In genomic region chrX:48897157-48897620, GRCh38 we compare ENCODE assay signal across 1 cellular context.
TF ChIP-seq lines count a peak whose summit lies in the region.

No MANE protein-coding gene starts in this region.

TF ChIP-seq in IMR-90, 13 proteins besides CTCF, POLR2A, EP300 and RAD21:
- 0 out of 2 replicates have a peak, but pooled peaks have one; percentile 51 for TF ChIP-seq CHD1 (IDR thresholded peaks at IDR 0.05; ENCODE audit: low read depth, low read length)
- TF ChIP-seq BHLHE40 (IDR thresholded peaks at IDR 0.05; ENCODE audit: low read depth, low read length) = peak; percentile 68
- no peak for TF ChIP-seq USF2 (IDR thresholded peaks at IDR 0.05; ENCODE audit: low read depth, low read length)
TF ChIP-seq in IMR-90: peak in this region for 2.
